1 cellular context compared by ENCODE assay signal in the genomic region with DNA sequence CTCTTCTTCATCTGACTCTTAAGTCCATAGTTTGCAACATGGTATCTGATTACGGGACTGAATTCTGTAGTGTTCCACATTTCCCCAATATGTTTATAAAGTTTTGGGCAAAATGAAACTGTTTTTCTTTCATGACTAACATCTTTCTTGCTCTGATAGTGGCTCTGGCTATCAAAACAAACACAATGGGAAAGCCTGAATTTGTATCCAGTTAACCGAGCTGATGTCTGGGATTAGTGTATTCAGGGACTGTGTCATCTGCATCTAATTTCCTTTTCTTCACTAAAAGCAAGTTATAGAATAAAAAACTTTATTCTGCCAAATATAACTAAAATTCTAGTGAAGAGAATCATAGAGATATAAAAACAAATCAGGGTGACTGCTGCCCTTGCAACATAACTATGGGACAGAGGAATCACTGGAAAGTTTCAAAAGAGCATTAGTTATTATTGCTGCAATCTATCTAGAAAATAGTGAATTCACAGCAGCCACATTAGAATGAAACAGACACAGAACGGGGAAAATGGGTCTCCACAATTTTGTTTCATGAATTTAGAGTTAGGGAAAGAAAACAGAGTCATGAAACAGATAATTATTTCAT.
A peak's percentile ranks its signal among the peaks of the same experiment; 100 is the strongest.
TF ChIP-seq lines count a peak whose summit lies in the region.

No MANE protein-coding gene starts in this region.

TF ChIP-seq in K562, 482 proteins besides CTCF, POLR2A, EP300 and RAD21:
- TF ChIP-seq, protein P1, sequence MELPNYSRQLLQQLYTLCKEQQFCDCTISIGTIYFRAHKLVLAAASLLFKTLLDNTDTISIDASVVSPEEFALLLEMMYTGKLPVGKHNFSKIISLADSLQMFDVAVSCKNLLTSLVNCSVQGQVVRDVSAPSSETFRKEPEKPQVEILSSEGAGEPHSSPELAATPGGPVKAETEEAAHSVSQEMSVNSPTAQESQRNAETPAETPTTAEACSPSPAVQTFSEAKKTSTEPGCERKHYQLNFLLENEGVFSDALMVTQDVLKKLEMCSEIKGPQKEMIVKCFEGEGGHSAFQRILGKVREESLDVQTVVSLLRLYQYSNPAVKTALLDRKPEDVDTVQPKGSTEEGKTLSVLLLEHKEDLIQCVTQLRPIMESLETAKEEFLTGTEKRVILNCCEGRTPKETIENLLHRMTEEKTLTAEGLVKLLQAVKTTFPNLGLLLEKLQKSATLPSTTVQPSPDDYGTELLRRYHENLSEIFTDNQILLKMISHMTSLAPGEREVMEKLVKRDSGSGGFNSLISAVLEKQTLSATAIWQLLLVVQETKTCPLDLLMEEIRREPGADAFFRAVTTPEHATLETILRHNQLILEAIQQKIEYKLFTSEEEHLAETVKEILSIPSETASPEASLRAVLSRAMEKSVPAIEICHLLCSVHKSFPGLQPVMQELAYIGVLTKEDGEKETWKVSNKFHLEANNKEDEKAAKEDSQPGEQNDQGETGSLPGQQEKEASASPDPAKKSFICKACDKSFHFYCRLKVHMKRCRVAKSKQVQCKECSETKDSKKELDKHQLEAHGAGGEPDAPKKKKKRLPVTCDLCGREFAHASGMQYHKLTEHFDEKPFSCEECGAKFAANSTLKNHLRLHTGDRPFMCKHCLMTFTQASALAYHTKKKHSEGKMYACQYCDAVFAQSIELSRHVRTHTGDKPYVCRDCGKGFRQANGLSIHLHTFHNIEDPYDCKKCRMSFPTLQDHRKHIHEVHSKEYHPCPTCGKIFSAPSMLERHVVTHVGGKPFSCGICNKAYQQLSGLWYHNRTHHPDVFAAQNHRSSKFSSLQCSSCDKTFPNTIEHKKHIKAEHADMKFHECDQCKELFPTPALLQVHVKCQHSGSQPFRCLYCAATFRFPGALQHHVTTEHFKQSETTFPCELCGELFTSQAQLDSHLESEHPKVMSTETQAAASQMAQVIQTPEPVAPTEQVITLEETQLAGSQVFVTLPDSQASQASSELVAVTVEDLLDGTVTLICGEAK (IDR thresholded peaks at IDR 0.05), result peak; percentile 75
- TF ChIP-seq, protein P1 (CRISPR knock-in tag; IDR thresholded peaks at IDR 0.05), result no peak
- TF ChIP-seq, protein P2, sequence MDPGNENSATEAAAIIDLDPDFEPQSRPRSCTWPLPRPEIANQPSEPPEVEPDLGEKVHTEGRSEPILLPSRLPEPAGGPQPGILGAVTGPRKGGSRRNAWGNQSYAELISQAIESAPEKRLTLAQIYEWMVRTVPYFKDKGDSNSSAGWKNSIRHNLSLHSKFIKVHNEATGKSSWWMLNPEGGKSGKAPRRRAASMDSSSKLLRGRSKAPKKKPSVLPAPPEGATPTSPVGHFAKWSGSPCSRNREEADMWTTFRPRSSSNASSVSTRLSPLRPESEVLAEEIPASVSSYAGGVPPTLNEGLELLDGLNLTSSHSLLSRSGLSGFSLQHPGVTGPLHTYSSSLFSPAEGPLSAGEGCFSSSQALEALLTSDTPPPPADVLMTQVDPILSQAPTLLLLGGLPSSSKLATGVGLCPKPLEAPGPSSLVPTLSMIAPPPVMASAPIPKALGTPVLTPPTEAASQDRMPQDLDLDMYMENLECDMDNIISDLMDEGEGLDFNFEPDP (CRISPR knock-in tag; IDR thresholded peaks at IDR 0.05), result no peak
